22 cellular contexts compared by ENCODE assay signal in genomic region chr21:15363921-15364320, GRCh38.
DNase-seq lines count a peak whose midpoint lies in the region; ATAC-seq, FAIRE-seq and TF ChIP-seq lines count a peak whose summit lies in the region.
"Had no signal": no experiment of that assay in that cellular context is flagged by ENCODE, and none has a peak within 500 bp of the region (broad histone marks: within the 10 kb centered on the region; RNA-seq: fewer than 3 reads in every experiment).

No MANE protein-coding gene starts in this region.

- no peaks in the 10 kb centered on the region for H3K36me3 ChIP-seq in bronchial epithelial cell (ENCODE audit: control insufficient read depth, insufficient read depth, low read length)
- no peaks in the 10 kb centered on the region for H3K36me3 ChIP-seq in mucosa of descending colon (ENCODE audit: low read depth)
- no peaks in the 10 kb centered on the region for H3K36me3 ChIP-seq in Peyer's patch

- H3K27me3 ChIP-seq in bronchial epithelial cell (ENCODE audit: control insufficient read depth, insufficient read depth, low read length) (no peaks in the 10 kb centered on the region), Peyer's patch (no peaks in the 10 kb centered on the region)

- intact Hi-C loops in mucosa of descending colon (cut with DNase I, micrococcal nuclease), result no loop called here
- intact Hi-C loops in left cardiac atrium (cut with DNase I), result no loop called here

- H3K4me1 ChIP-seq in mucosa of descending colon (ENCODE audit: low read depth) (peaks cover 6% of the 10 kb centered on the region), Peyer's patch (no peaks in the 10 kb centered on the region)

- ATAC-seq in mucosa of descending colon (peak; percentile 27), left cardiac atrium (no peak)
- ATAC-seq: GM23338 had no signal

- peaks cover 7% of the 10 kb centered on the region for H3K9me3 ChIP-seq in mucosa of descending colon
- H3K9me3 ChIP-seq in Peyer's patch, result peaks cover 0 to 5% (median 0%) of the 10 kb centered on the region in 4 donors

- H3K4me3 ChIP-seq in bronchial epithelial cell (ENCODE audit: low read depth, low read length) (no peak overlapping the region), mucosa of descending colon (no peak overlapping the region), Peyer's patch (no peak overlapping the region)
- H3K4me3 ChIP-seq: GM23338 had no signal

- no peak for TF ChIP-seq POLR2A in Peyer's patch (IDR thresholded peaks at IDR 0.05)

- no peak overlapping the region for H3K27ac ChIP-seq in Peyer's patch

- FAIRE-seq in bronchial epithelial cell (lab: Jason Lieb, UNC), result no peak
- FAIRE-seq: A204.1 had no signal

- DNase-seq in HPDE6-E6E7 (ENCODE audit: extremely low spot score), result peak; percentile 4
- DNase-seq in bronchial epithelial cell (ENCODE audit: low read depth), result peak; percentile 75
- peak; percentile 20 for DNase-seq in fibroblast of gingiva (ENCODE audit: low read depth)
- no peak for DNase-seq in mucosa of descending colon
- DNase-seq in left cardiac atrium, result no peak
- DNase-seq in Peyer's patch, result no peak
- DNase-seq in NCI-H2171 (lab: John Stamatoyannopoulos, UW), result no peak
- DNase-seq: CD4-positive, alpha-beta memory T cell; DMS153; GF-D8; HCEC 1CT; Karpas-422; MM.1S; NCI-H1092; NCI-H146; NCI-H2029 treated with DMSO at 0.1 percent for 48 hours; NCI-H510A; NCI-H774; OCI-M1; RPMI8226 had no signal

- no peak for TF ChIP-seq CTCF in bronchial epithelial cell (IDR thresholded peaks at IDR 0.05; ENCODE audit: insufficient read depth, low read length, severe bottlenecking)
- no peak for TF ChIP-seq CTCF in mucosa of descending colon (IDR thresholded peaks at IDR 0.05)
- no peak for TF ChIP-seq CTCF in Peyer's patch (IDR thresholded peaks at IDR 0.05)

Comparison
In these comparisons a context has a peak if more than half of its experiments do, and no peak if none do; other contexts are left out.
1. DNase-seq: peak in HPDE6-E6E7 (single experiment), bronchial epithelial cell (single experiment) and fibroblast of gingiva (single experiment); none in mucosa of descending colon (0 of 3), left cardiac atrium (single experiment), Peyer's patch (0 of 3) and NCI-H2171 (single experiment).